12 cellular contexts compared by ENCODE assay signal in the genomic region with DNA sequence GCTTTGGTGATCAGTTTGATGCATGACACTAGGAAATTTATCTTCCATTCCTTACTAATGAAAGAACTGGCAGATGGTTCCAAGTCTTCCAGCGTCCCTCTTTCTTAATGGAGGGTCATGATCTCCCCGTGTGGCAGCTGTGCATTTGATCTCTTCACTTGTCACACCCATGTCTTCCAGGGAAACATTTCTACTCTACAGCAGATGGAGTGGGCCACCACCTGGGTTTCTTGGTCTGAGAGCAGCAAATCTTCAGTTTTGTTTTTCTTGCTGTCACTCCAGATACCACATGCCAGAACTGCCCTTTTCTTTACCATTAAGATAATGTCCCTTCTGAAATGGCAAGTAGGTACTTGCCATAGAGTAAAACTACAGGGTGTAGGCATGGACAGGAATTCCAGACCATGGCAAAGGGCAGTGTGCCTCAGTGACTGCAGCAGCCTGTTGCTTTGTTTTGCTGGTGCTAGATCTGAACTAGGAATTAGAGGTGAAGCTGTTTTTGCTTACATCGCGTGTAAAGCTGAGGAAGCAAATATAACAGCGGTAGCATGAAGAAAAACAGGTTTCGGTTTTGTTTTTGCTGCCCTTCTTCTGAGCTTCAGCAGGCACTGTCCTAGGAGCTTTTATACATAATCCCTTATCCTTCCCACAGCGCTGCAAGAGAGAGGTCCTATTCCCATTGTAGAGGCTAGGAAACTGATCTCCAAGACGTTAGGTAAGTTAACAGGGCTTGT. TPM values are rescaled to one million over a fixed set of nuclear protein-coding genes. Genes with fewer than 3 reads are reported as not detected.
DNase-seq lines count a peak whose midpoint lies in the region; ATAC-seq, FAIRE-seq and TF ChIP-seq lines count a peak whose summit lies in the region.
"Had no signal": no experiment of that assay in that cellular context is flagged by ENCODE, and none has a peak within 500 bp of the region (broad histone marks: within the 10 kb centered on the region; RNA-seq: fewer than 3 reads in every experiment).

No MANE protein-coding gene starts in this region.

- H3K36me3 Mint-ChIP-seq in effector memory CD8-positive, alpha-beta T cell (ENCODE audit: insufficient read depth): peaks cover 11% of the 10 kb centered on the region

- peak overlapping the region in 1 of 2 donors; percentile 66 for H3K27ac Mint-ChIP-seq in effector memory CD8-positive, alpha-beta T cell
- H3K27ac Mint-ChIP-seq: activated naive CD4-positive, alpha-beta T cell treated with anti-CD3 and anti-CD28 coated beads, Interleukin-2, amount 10 ng/mL, durations not matched to agents 7 days and 5 days had no signal

- H3K27ac ChIP-seq in GM23248 (peak overlapping the region; percentile 80), Peyer's patch (peak overlapping the region; percentile 66 to 85 (median 80)), esophagus squamous epithelium (peak overlapping the region; percentile 60 to 95 (median 88)), smooth muscle cell (ENCODE audit: low read depth) (peak overlapping the region; percentile 98), small intestine (ENCODE audit: low read depth in 1 of 2, low read length in 1 of 2) (peak overlapping the region in 1 of 2 donors; percentile 90)

- WGBS in GM23248 (ENCODE audit: low coverage in 1 of 2, low lambda C conversion rate in 2 of 2, missing lambda C conversion rate in 2 of 2), 2 experiments: 96 to 97% methylated on average over 8 of the region's 8 CpGs
- 73 to 82% methylated on average over 7 to 8 of the region's 8 CpGs for WGBS in esophagus squamous epithelium, 2 donors
- WGBS in smooth muscle cell (ENCODE audit: low lambda C conversion rate): 85% methylated on average over 8 of the region's 8 CpGs
- 57 to 80% (median 80%) methylated on average over 8 of the region's 8 CpGs for WGBS in small intestine, 3 donors

- H3K4me1 ChIP-seq in GM23248 (ENCODE audit: insufficient read depth): peaks cover 28% of the 10 kb centered on the region
- H3K4me1 ChIP-seq in Peyer's patch: peaks cover 0 to 57% (median 6%) of the 10 kb centered on the region in 4 donors
- peaks cover 4 to 99% (median 61%) of the 10 kb centered on the region in 3 donors for H3K4me1 ChIP-seq in esophagus squamous epithelium
- peaks cover 22% of the 10 kb centered on the region for H3K4me1 ChIP-seq in smooth muscle cell (ENCODE audit: low read depth)
- H3K4me1 ChIP-seq in small intestine (ENCODE audit: control insufficient read depth in 2 of 2, insufficient read depth in 1 of 2, low read depth in 1 of 2, low read length in 1 of 2): peaks cover 0 to 5% of the 10 kb centered on the region in 2 donors
- H3K4me1 ChIP-seq: prostate gland had no signal

- TF ChIP-seq CTCF in Peyer's patch (IDR thresholded peaks at IDR 0.05) (no peak), esophagus squamous epithelium (IDR thresholded peaks at IDR 0.05) (no peak), smooth muscle cell (IDR thresholded peaks at IDR 0.05; ENCODE audit: borderline replicate concordance, insufficient read depth, poor library complexity, severe bottlenecking) (no peak)

- intact Hi-C loops in esophagus squamous epithelium (cut with DNase I): no loop called here

- no peak for ATAC-seq in effector memory CD8-positive, alpha-beta T cell (replicated peaks)
- ATAC-seq: WTC11 had no signal

- in situ Hi-C loops in GM23248 (cut with MboI): no loop called here

- no peak overlapping the region for H2AFZ ChIP-seq in GM23248
- no peak overlapping the region for H2AFZ ChIP-seq in smooth muscle cell (ENCODE audit: low read depth)

- H3K4me1 Mint-ChIP-seq in effector memory CD8-positive, alpha-beta T cell (ENCODE audit: low read depth in 2 of 2): peaks cover 0 to 5% of the 10 kb centered on the region in 2 donors

- H3K79me2 ChIP-seq in GM23248 (ENCODE audit: insufficient read depth) (no peaks in the 10 kb centered on the region), smooth muscle cell (ENCODE audit: low read depth) (no peaks in the 10 kb centered on the region)

- H3K9ac ChIP-seq in GM23248 (no peak overlapping the region), smooth muscle cell (ENCODE audit: low read depth) (peak overlapping the region; percentile 58)

- TF ChIP-seq POLR2A in Peyer's patch (IDR thresholded peaks at IDR 0.05): no peak
- TF ChIP-seq POLR2A in esophagus squamous epithelium (IDR thresholded peaks at IDR 0.05): no peak

- FAIRE-seq in small intestine (lab: Jason Lieb, UNC): no peak
- FAIRE-seq: islet of Langerhans had no signal

- H3K9me3 Mint-ChIP-seq in effector memory CD8-positive, alpha-beta T cell: no peaks in the 10 kb centered on the region
- H3K9me3 Mint-ChIP-seq: activated naive CD4-positive, alpha-beta T cell treated with anti-CD3 and anti-CD28 coated beads, Interleukin-2, amount 10 ng/mL, durations not matched to agents 7 days and 5 days; WTC11 had no signal

- no peaks in the 10 kb centered on the region for H3K27me3 Mint-ChIP-seq in effector memory CD8-positive, alpha-beta T cell
- H3K27me3 Mint-ChIP-seq: activated naive CD4-positive, alpha-beta T cell treated with anti-CD3 and anti-CD28 coated beads, Interleukin-2, amount 10 ng/mL, durations not matched to agents 7 days and 5 days had no signal

- no peaks in the 10 kb centered on the region for H3K9me2 ChIP-seq in GM23248 (ENCODE audit: insufficient read depth)

- H3K9me3 ChIP-seq in GM23248 (ENCODE audit: low read depth): no peaks in the 10 kb centered on the region
- no peaks in the 10 kb centered on the region for H3K9me3 ChIP-seq in Peyer's patch
- H3K9me3 ChIP-seq in esophagus squamous epithelium: no peaks in the 10 kb centered on the region
- H3K9me3 ChIP-seq in smooth muscle cell (replicated peaks; ENCODE audit: low read depth): no peaks in the 10 kb centered on the region
- H3K9me3 ChIP-seq in small intestine (ENCODE audit: control insufficient read depth, low read depth): no peaks in the 10 kb centered on the region
- H3K9me3 ChIP-seq: prostate gland had no signal

- peaks cover 42% of the 10 kb centered on the region for H3F3A ChIP-seq in GM23248 (ENCODE audit: insufficient read depth)
- H3F3A ChIP-seq in smooth muscle cell (ENCODE audit: low read depth): peaks cover 18% of the 10 kb centered on the region

- H3K4me3 ChIP-seq in GM23248 (no peak overlapping the region), Peyer's patch (no peak overlapping the region), esophagus squamous epithelium (no peak overlapping the region), smooth muscle cell (no peak overlapping the region), small intestine (ENCODE audit: low read depth in 1 of 2, low read length in 2 of 2) (no peak overlapping the region)
- H3K4me3 ChIP-seq: prostate gland had no signal

- H3K27me3 ChIP-seq in GM23248 (replicated peaks; ENCODE audit: insufficient read depth) (no peaks in the 10 kb centered on the region), Peyer's patch (no peaks in the 10 kb centered on the region), esophagus squamous epithelium (no peaks in the 10 kb centered on the region), smooth muscle cell (ENCODE audit: low read depth) (no peaks in the 10 kb centered on the region), small intestine (ENCODE audit: control insufficient read depth in 2 of 2, insufficient read depth in 2 of 2, low read length in 2 of 2) (no peaks in the 10 kb centered on the region)

- H3K4me3 Mint-ChIP-seq in effector memory CD8-positive, alpha-beta T cell: no peak overlapping the region
- H3K4me3 Mint-ChIP-seq: activated naive CD4-positive, alpha-beta T cell treated with anti-CD3 and anti-CD28 coated beads, Interleukin-2, amount 10 ng/mL, durations not matched to agents 7 days and 5 days; WTC11 had no signal

- H3K4me2 ChIP-seq in GM23248 (ENCODE audit: unreplicated experiment) (no peak overlapping the region), smooth muscle cell (no peak overlapping the region)

- DNase-seq in GM23248 (no peak), Peyer's patch (no peak), esophagus squamous epithelium (lab: John Stamatoyannopoulos, UW) (no peak), smooth muscle cell (lab: John Stamatoyannopoulos, UW; ENCODE audit: unreplicated experiment) (no peak), GOT3 (lab: John Stamatoyannopoulos, UW) (no peak), small intestine (no peak), DMS153 (lab: John Stamatoyannopoulos, UW) (no peak)
- no peak for DNase-seq in effector memory CD8-positive, alpha-beta T cell
- DNase-seq: activated naive CD4-positive, alpha-beta T cell treated with anti-CD3 and anti-CD28 coated beads, Interleukin-2, amount 10 ng/mL, durations not matched to agents 7 days and 5 days had no signal

- H3K36me3 ChIP-seq in GM23248 (ENCODE audit: low read depth): 0 out of 2 replicates have a peak, but pooled peaks cover 10% of the 10 kb centered on the region
- peaks cover 0 to 21% (median 0%) of the 10 kb centered on the region in 3 donors for H3K36me3 ChIP-seq in Peyer's patch
- H3K36me3 ChIP-seq in esophagus squamous epithelium: peaks cover 0 to 49% (median 4%) of the 10 kb centered on the region in 3 donors
- no peaks in the 10 kb centered on the region for H3K36me3 ChIP-seq in smooth muscle cell (ENCODE audit: low read depth)
- peaks cover 5 to 6% of the 10 kb centered on the region in 2 donors for H3K36me3 ChIP-seq in small intestine (ENCODE audit: control insufficient read depth in 2 of 2, insufficient read depth in 2 of 2, low read length in 2 of 2)
- H3K36me3 ChIP-seq: prostate gland had no signal

- no peaks in the 10 kb centered on the region for H4K20me1 ChIP-seq in GM23248 (ENCODE audit: insufficient read depth)
- no peaks in the 10 kb centered on the region for H4K20me1 ChIP-seq in smooth muscle cell (ENCODE audit: low read depth)

RNA-seq across cellular contexts. Expression of gene C11orf96, which starts 20.7 kb away (rescaled TPM):
- total RNA-seq in GM23248 (2014; rRNA removed; shearing (Covaris generic)): 1.8 TPM in 2 replicates
- polyA plus RNA-seq in GM23248 (2016; fragmentation: Nextera tagmentation; extraction: Ambion mirVana): 0.38 and 1.1 TPM in 2 replicates
- total RNA-seq in Peyer's patch: 10 to 100 TPM in 3 of 4 donors, 1 to 10 TPM in 1; 4.9 to 82.5 (median 31.6) TPM
- 10 to 100 TPM in 2 of 4 donors, 1 to 10 TPM in 2; 4.7 to 33.6 (median 16.0) TPM for total RNA-seq in esophagus squamous epithelium
- total RNA-seq in smooth muscle cell: 39.9 and 50.5 TPM in 2 replicates
- polyA plus RNA-seq in smooth muscle cell: 22.1 and 24.3 TPM in 2 replicates
- polyA plus RNA-seq in small intestine: 10 to 100 TPM in 2 of 3 donors, 1 to 10 TPM in 1; 6.7 to 55.1 (median 36.5) TPM

RNA-seq across cellular contexts. Expression of gene ALKBH3, which starts 41.1 kb away (rescaled TPM):
- 36.6 and 46.8 TPM in 2 replicates for total RNA-seq in GM23248 (2014; rRNA removed; shearing (Covaris generic))
- polyA plus RNA-seq in GM23248 (2016; fragmentation: Nextera tagmentation; extraction: Ambion mirVana): 29.3 and 31.2 TPM in 2 replicates
- 10 to 100 TPM; 24.4 to 83.3 (median 28.2) TPM for total RNA-seq in Peyer's patch
- 10 to 100 TPM; 25.6 to 41.2 (median 30.7) TPM for total RNA-seq in esophagus squamous epithelium
- total RNA-seq in smooth muscle cell: 31.7 and 34.3 TPM in 2 replicates
- 29.9 and 37.1 TPM in 2 replicates for polyA plus RNA-seq in smooth muscle cell
- polyA plus RNA-seq in small intestine: 10 to 100 TPM; 30.0 to 40.3 (median 39.2) TPM
